ENCODE assay signal across 13 cellular contexts in the genomic region with DNA sequence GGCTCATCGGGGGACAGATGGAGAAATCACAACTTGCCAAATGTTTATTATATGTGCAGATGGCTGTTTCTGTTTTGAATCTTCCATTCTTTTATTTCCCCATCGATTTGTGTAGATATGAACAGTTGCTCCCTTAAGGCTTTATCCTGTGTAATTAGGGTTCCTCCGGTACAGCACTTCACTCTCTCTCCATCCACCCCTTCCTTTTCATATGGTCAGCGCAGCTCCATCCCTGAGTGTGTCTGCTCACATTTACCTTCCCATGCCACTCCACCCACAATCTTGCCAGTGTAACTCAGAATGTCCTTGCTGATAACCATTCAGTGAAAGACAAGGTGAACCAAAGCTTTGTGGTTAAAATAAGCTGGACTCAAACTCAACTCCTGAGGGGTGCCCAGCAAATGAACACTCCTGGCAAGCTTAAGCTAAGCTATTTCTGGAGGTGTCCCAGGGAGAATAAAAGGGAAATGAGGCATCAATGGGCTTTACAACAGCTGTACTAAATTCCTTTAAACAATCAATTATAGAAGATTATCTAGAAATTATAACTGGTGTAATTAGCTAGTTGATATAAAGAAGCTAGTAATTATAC.
"Had no signal": no experiment of that assay in that cellular context is flagged by ENCODE, and none has a peak within 500 bp of the region (broad histone marks: within the 10 kb centered on the region; RNA-seq: fewer than 3 reads in every experiment).

No MANE protein-coding gene starts in this region.

- H3K36me3 ChIP-seq: brain microvascular endothelial cell had no signal

- H3K27ac ChIP-seq: brain microvascular endothelial cell had no signal

- DNase-seq: activated CD4-positive, alpha-beta T cell treated with anti-CD3 and anti-CD28 coated beads, Interleukin-2, amount 50 U/mL, for 4 hours; activated effector memory CD4-positive, alpha-beta T cell treated with anti-CD3 and anti-CD28 coated beads, Interleukin-2, amount 50 U/mL, for 16 hours; activated T-cell treated with anti-CD3 and anti-CD28 coated beads, Interleukin-2, amount 50 U/mL, for 24 hours; brain microvascular endothelial cell; dorsolateral prefrontal cortex; left colon; mammary epithelial cell; stimulated activated CD4-positive, alpha-beta T cell treated with anti-CD3 and anti-CD28 coated beads, Interleukin-15, amount 100 ng/mL, for 24 hours; stimulated activated CD4-positive, alpha-beta T cell treated with anti-CD3 and anti-CD28 coated beads, Interleukin-4, amount 100 ng/mL, for 4 hours; stimulated activated naive CD8-positive, alpha-beta T cell treated with anti-CD3 and anti-CD28 coated beads, Interleukin-15, amount 100 ng/mL, for 72 hours had no signal

- ATAC-seq: activated CD4-positive, CD25-positive, alpha-beta regulatory T cell treated with anti-CD3 and anti-CD28 coated beads, Interleukin-2, amount 50 U/mL, for 24 hours; activated naive CD4-positive, alpha-beta T cell treated with anti-CD3 and anti-CD28 coated beads, Interleukin-2, amount 50 U/mL, for 72 hours; left colon; natural killer cell treated with Interleukin-12 subunit alpha and Interleukin-12 subunit beta and Interleukin-15 and Interleukin-18, amount 100 ng/mL, for 72 hours; stimulated activated naive CD8-positive, alpha-beta T cell treated with anti-CD3 and anti-CD28 coated beads, Interleukin-15, amount 100 ng/mL, for 72 hours had no signal

- H3K27me3 ChIP-seq: brain microvascular endothelial cell, dorsolateral prefrontal cortex had no signal
